Comparison of ENCODE assay signal across 12 cellular contexts in genomic region chr2:58239243-58239642, GRCh38. TPM values are rescaled to one million over a fixed set of nuclear protein-coding genes. Genes with fewer than 3 reads are reported as not detected.
DNase-seq lines count a peak whose midpoint lies in the region; ATAC-seq and TF ChIP-seq lines count a peak whose summit lies in the region.
"Had no signal": no experiment of that assay in that cellular context is flagged by ENCODE, and none has a peak within 500 bp of the region (broad histone marks: within the 10 kb centered on the region; RNA-seq: fewer than 3 reads in every experiment).

No MANE protein-coding gene starts in this region.

- H2AFZ ChIP-seq in H9 (ENCODE audit: low read length) = no peak overlapping the region

- no peak for ATAC-seq in CD4-positive, CD25-positive, alpha-beta regulatory T cell (ENCODE audit: low read depth in 2 of 2)
- no peak for ATAC-seq in T-helper 17 cell
- no peak for ATAC-seq in GM19467 (IDR thresholded peaks at IDR 0.05; ENCODE audit: unreplicated experiment)
- ATAC-seq in HG03095 (IDR thresholded peaks at IDR 0.05; ENCODE audit: unreplicated experiment) = no peak
- ATAC-seq: right cardiac atrium had no signal

- peak overlapping the region; percentile 28 for H3K4me3 ChIP-seq in CD4-positive, CD25-positive, alpha-beta regulatory T cell (ENCODE audit: low read depth, low read length)
- H3K4me3 ChIP-seq in mesendoderm (ENCODE audit: low read length) = no peak overlapping the region
- H3K4me3 ChIP-seq in CD4-positive, alpha-beta memory T cell (ENCODE audit: low read length in 2 of 2) = no peak overlapping the region
- H3K4me3 ChIP-seq: colonic mucosa, Peyer's patch had no signal

- no peak overlapping the region for H2BK120ac ChIP-seq in H9 (ENCODE audit: low read depth, low read length, poor library complexity, severe bottlenecking)
- H2BK120ac ChIP-seq in mesendoderm (ENCODE audit: low read depth, low read length) = no peak overlapping the region

- H2BK15ac ChIP-seq in H9 (ENCODE audit: low read depth, low read length) = no peak overlapping the region
- H2BK15ac ChIP-seq in mesendoderm (replicated peaks; ENCODE audit: low read depth) = no peak overlapping the region

- H3K79me2 ChIP-seq in H9 (ENCODE audit: insufficient read depth, low read length) (peaks cover 28% of the 10 kb centered on the region), mesendoderm (ENCODE audit: control insufficient read depth, insufficient read depth, low read length) (peaks cover 35% of the 10 kb centered on the region)

- H3K23me2 ChIP-seq in H9 (ENCODE audit: insufficient read length, low read depth, low read length, poor library complexity, severe bottlenecking) = peaks cover 7% of the 10 kb centered on the region

- no peak overlapping the region for H3K9ac ChIP-seq in H9 (ENCODE audit: extremely low read depth, insufficient read length, low read length)
- peak overlapping the region; percentile 58 for H3K9ac ChIP-seq in mesendoderm (ENCODE audit: low read length)

- H3K36me3 Mint-ChIP-seq in CD4-positive, CD25-positive, alpha-beta regulatory T cell = no peaks in the 10 kb centered on the region
- H3K36me3 Mint-ChIP-seq in H9 (ENCODE audit: insufficient read depth in 1 of 3, low read depth in 3 of 3) = peaks cover 0 to 13% (median 8%) of the 10 kb centered on the region in 3 experiments; a peak in 5 of 7 replicates
- no peaks in the 10 kb centered on the region for H3K36me3 Mint-ChIP-seq in T-helper 17 cell (ENCODE audit: low read depth)
- peaks cover 0 to 6% of the 10 kb centered on the region in 2 donors for H3K36me3 Mint-ChIP-seq in CD4-positive, alpha-beta memory T cell

- H3K18ac ChIP-seq in H9 (ENCODE audit: insufficient read length, low read depth, low read length) = no peak overlapping the region
- H3K18ac ChIP-seq in mesendoderm (ENCODE audit: low read length) = no peak overlapping the region

- CTCF ChIA-PET in CD4-positive, alpha-beta memory T cell (lab: Charles Lee; ENCODE audit: partially characterized antibody) = no interaction called here

- no peaks in the 10 kb centered on the region for H3K9me3 ChIP-seq in CD4-positive, CD25-positive, alpha-beta regulatory T cell (ENCODE audit: control insufficient read depth in 2 of 2, low read length in 2 of 2)
- H3K9me3 ChIP-seq in H9 (ENCODE audit: control insufficient read depth, low read depth, low read length) (no peaks in the 10 kb centered on the region), T-helper 17 cell (ENCODE audit: control insufficient read depth, low read length, poor library complexity, severe bottlenecking) (no peaks in the 10 kb centered on the region)
- no peaks in the 10 kb centered on the region for H3K9me3 ChIP-seq in CD4-positive, alpha-beta memory T cell (ENCODE audit: control insufficient read depth in 1 of 2, low read length in 2 of 2)
- H3K9me3 ChIP-seq: colonic mucosa, Peyer's patch had no signal

- no peak overlapping the region for H3K27ac Mint-ChIP-seq in CD4-positive, CD25-positive, alpha-beta regulatory T cell
- H3K27ac Mint-ChIP-seq in H9 = peak overlapping the region in 1 of 3 experiments; percentile 65; a peak in 1 of 7 replicates
- H3K27ac Mint-ChIP-seq in T-helper 17 cell = no peak overlapping the region
- H3K27ac Mint-ChIP-seq in CD4-positive, alpha-beta memory T cell = peak overlapping the region in 1 of 7 donors; percentile 63

- peak overlapping the region; percentile 61 for H3K4me2 ChIP-seq in H9 (ENCODE audit: insufficient read depth, insufficient read length, low read length)
- H3K4me2 ChIP-seq in mesendoderm (ENCODE audit: low read length) = peak overlapping the region; percentile 1

- intact Hi-C loops in CD4-positive, alpha-beta memory T cell (cut with micrococcal nuclease) = no loop called here

- POLR2A ChIA-PET in CD4-positive, alpha-beta memory T cell (lab: Charles Lee; ENCODE audit: partially characterized antibody) = no interaction called here

- H4K8ac ChIP-seq in H9 (replicated peaks; ENCODE audit: insufficient read length, low read depth, low read length) (no peak overlapping the region), mesendoderm (ENCODE audit: low read depth, low read length) (no peak overlapping the region)

- no peaks in the 10 kb centered on the region for H3K79me1 ChIP-seq in H9 (ENCODE audit: insufficient read depth, low read depth, low read length, poor library complexity, severe bottlenecking)
- no peaks in the 10 kb centered on the region for H3K79me1 ChIP-seq in mesendoderm (ENCODE audit: low read length)

- no peak overlapping the region for H2BK20ac ChIP-seq in H9 (ENCODE audit: low read depth, low read length, poor library complexity, severe bottlenecking)

- H4K20me1 ChIP-seq in H9 (ENCODE audit: control insufficient read depth, insufficient read depth, insufficient read length) = no peaks in the 10 kb centered on the region

- DNase-seq in CD4-positive, CD25-positive, alpha-beta regulatory T cell = no peak
- DNase-seq in H9 (no peak), T-helper 17 cell (no peak), mesendoderm (no peak)
- DNase-seq in CD4-positive, alpha-beta memory T cell = no peak
- no peak for DNase-seq in activated CD4-positive, CD25-positive, alpha-beta regulatory T cell (lab: John Stamatoyannopoulos, UW)
- DNase-seq: colonic mucosa, NCI-H2227 treated with DMSO at 0.1 percent for 48 hours, Peyer's patch, right cardiac atrium had no signal

- H3K23ac ChIP-seq in H9 (ENCODE audit: insufficient read length, low read depth, low read length) (no peak overlapping the region), mesendoderm (ENCODE audit: low read length) (no peak overlapping the region)

- H3K4me3 Mint-ChIP-seq in CD4-positive, CD25-positive, alpha-beta regulatory T cell = peak overlapping the region; percentile 44 to 90 (median 61)
- H3K4me3 Mint-ChIP-seq in H9 (peak overlapping the region; percentile 58 to 79), T-helper 17 cell (peak overlapping the region; percentile 21)
- peak overlapping the region in 3 of 8 donors; percentile 14 to 48 (median 36) for H3K4me3 Mint-ChIP-seq in CD4-positive, alpha-beta memory T cell

- no peak for TF ChIP-seq CTCF in H9 (conservative IDR thresholded peaks at IDR 0.05)

- H3K36me3 ChIP-seq in CD4-positive, CD25-positive, alpha-beta regulatory T cell (ENCODE audit: control insufficient read depth, insufficient read depth, low read length) = no peaks in the 10 kb centered on the region
- H3K36me3 ChIP-seq in mesendoderm (ENCODE audit: control insufficient read depth, insufficient read depth, low read length) = no peaks in the 10 kb centered on the region
- H3K36me3 ChIP-seq in CD4-positive, alpha-beta memory T cell (ENCODE audit: insufficient read depth, low read length) = no peaks in the 10 kb centered on the region
- H3K36me3 ChIP-seq: colonic mucosa, Peyer's patch had no signal

- H3K4ac ChIP-seq in H9 (ENCODE audit: low read depth, low read length) (no peak overlapping the region), mesendoderm (ENCODE audit: low read depth, low read length) (no peak overlapping the region)

- H3T11ph ChIP-seq in H9 (ENCODE audit: low read length) = no peak overlapping the region

- peaks cover 0 to 2% (median 0%) of the 10 kb centered on the region in 7 donors for H3K9me3 Mint-ChIP-seq in CD4-positive, CD25-positive, alpha-beta regulatory T cell
- H3K9me3 Mint-ChIP-seq in H9 = peaks cover 5 to 10% of the 10 kb centered on the region in 2 experiments
- no peaks in the 10 kb centered on the region for H3K9me3 Mint-ChIP-seq in CD4-positive, alpha-beta memory T cell

- no peak overlapping the region for H2BK12ac ChIP-seq in H9 (ENCODE audit: insufficient read length, low read depth, low read length)

- peaks cover 28 to 62% (median 39%) of the 10 kb centered on the region in 4 donors for H3K4me1 Mint-ChIP-seq in CD4-positive, CD25-positive, alpha-beta regulatory T cell
- peaks cover 61 to 64% of the 10 kb centered on the region in 2 experiments for H3K4me1 Mint-ChIP-seq in H9
- peaks cover 16% of the 10 kb centered on the region for H3K4me1 Mint-ChIP-seq in T-helper 17 cell
- peaks cover 25 to 42% (median 34%) of the 10 kb centered on the region in 4 donors for H3K4me1 Mint-ChIP-seq in CD4-positive, alpha-beta memory T cell

- H3K56ac ChIP-seq in H9 (ENCODE audit: insufficient read length, low read depth, low read length) (no peak overlapping the region), mesendoderm (ENCODE audit: low read length) (peak overlapping the region; percentile 61)

- no peak overlapping the region for H4K91ac ChIP-seq in H9 (ENCODE audit: insufficient read length, low read depth, low read length)

- H3K27me3 ChIP-seq in CD4-positive, CD25-positive, alpha-beta regulatory T cell (ENCODE audit: control insufficient read depth, insufficient read depth, low read length) = no peaks in the 10 kb centered on the region
- no peaks in the 10 kb centered on the region for H3K27me3 ChIP-seq in H9 (ENCODE audit: insufficient read depth, low read length)
- H3K27me3 ChIP-seq in mesendoderm (ENCODE audit: insufficient read depth, low read length, poor library complexity) = no peaks in the 10 kb centered on the region
- H3K27me3 ChIP-seq in CD4-positive, alpha-beta memory T cell (ENCODE audit: insufficient read depth, low read length) = no peaks in the 10 kb centered on the region
- H3K27me3 ChIP-seq: colonic mucosa, Peyer's patch had no signal

- H3K4me1 ChIP-seq in CD4-positive, CD25-positive, alpha-beta regulatory T cell (ENCODE audit: control insufficient read depth, insufficient read depth, low read length, poor library complexity, severe bottlenecking) = peaks cover 16% of the 10 kb centered on the region
- H3K4me1 ChIP-seq in H9 (ENCODE audit: insufficient read depth, low read length) = peaks cover 5% of the 10 kb centered on the region; the same call in 1 of the 2 replicates
- H3K4me1 ChIP-seq in mesendoderm (ENCODE audit: control insufficient read depth, low read depth, low read length) = no peaks in the 10 kb centered on the region
- H3K4me1 ChIP-seq in CD4-positive, alpha-beta memory T cell (ENCODE audit: insufficient read depth, low read length) = peaks cover 18% of the 10 kb centered on the region
- H3K4me1 ChIP-seq: colonic mucosa had no signal

- H3K27ac ChIP-seq in CD4-positive, CD25-positive, alpha-beta regulatory T cell (ENCODE audit: insufficient read depth, low read length, poor library complexity, severe bottlenecking) = peak overlapping the region; percentile 9
- H3K27ac ChIP-seq in H9 (ENCODE audit: insufficient read length, low read depth, low read length) (no peak overlapping the region), mesendoderm (ENCODE audit: low read depth, low read length) (no peak overlapping the region)
- no peak overlapping the region for H3K27ac ChIP-seq in CD4-positive, alpha-beta memory T cell (ENCODE audit: low read depth, low read length)
- H3K27ac ChIP-seq: colonic mucosa, Peyer's patch had no signal

- H3K27me3 Mint-ChIP-seq in CD4-positive, CD25-positive, alpha-beta regulatory T cell = no peaks in the 10 kb centered on the region
- H3K27me3 Mint-ChIP-seq in H9 (ENCODE audit: low read depth) (no peaks in the 10 kb centered on the region), T-helper 17 cell (peaks cover 11% of the 10 kb centered on the region)
- no peaks in the 10 kb centered on the region for H3K27me3 Mint-ChIP-seq in CD4-positive, alpha-beta memory T cell

- no peak overlapping the region for H3K14ac ChIP-seq in H9 (ENCODE audit: insufficient read depth, low read length)

- H2AK5ac ChIP-seq in H9 (ENCODE audit: insufficient read length, low read length) (no peak overlapping the region), mesendoderm (ENCODE audit: low read length) (no peak overlapping the region)

- H2BK5ac ChIP-seq in H9 (ENCODE audit: insufficient read length, low read length) = no peak overlapping the region
- no peak overlapping the region for H2BK5ac ChIP-seq in mesendoderm (ENCODE audit: low read length)

- no peak overlapping the region for H4K5ac ChIP-seq in H9 (ENCODE audit: insufficient read length, low read depth, low read length)
- H4K5ac ChIP-seq in mesendoderm (ENCODE audit: low read length) = no peak overlapping the region

RNA-seq across cellular contexts. Expression of gene FANCL, which starts 1.9 kb away (rescaled TPM):
- total RNA-seq in CD4-positive, CD25-positive, alpha-beta regulatory T cell = 6.6 TPM
- polyA plus RNA-seq in CD4-positive, CD25-positive, alpha-beta regulatory T cell = 10 to 100 TPM in 1 of 4 donors, 1 to 10 TPM in 3; 3.9 to 12.5 (median 5.0) TPM
- 41.1 and 41.5 TPM in 2 replicates for total RNA-seq in H9 (2021)
- 1 to 10 TPM; 2.1 to 3.4 TPM for total RNA-seq in T-helper 17 cell
- 28.7 TPM for polyA plus RNA-seq in mesendoderm (2013, experiment 1 of 2)
- polyA plus RNA-seq in mesendoderm (2013, experiment 2 of 2) = 29.1 TPM
- total RNA-seq in CD4-positive, alpha-beta memory T cell = 10 to 100 TPM in 1 of 2 experiments, 1 to 10 TPM in 1; 9.7 to 10.1 TPM
- 1 to 10 TPM; 1.6 to 8.9 TPM for polyA plus RNA-seq in CD4-positive, alpha-beta memory T cell
